Comparison of ENCODE assay signal across 16 cellular contexts in the genomic region with DNA sequence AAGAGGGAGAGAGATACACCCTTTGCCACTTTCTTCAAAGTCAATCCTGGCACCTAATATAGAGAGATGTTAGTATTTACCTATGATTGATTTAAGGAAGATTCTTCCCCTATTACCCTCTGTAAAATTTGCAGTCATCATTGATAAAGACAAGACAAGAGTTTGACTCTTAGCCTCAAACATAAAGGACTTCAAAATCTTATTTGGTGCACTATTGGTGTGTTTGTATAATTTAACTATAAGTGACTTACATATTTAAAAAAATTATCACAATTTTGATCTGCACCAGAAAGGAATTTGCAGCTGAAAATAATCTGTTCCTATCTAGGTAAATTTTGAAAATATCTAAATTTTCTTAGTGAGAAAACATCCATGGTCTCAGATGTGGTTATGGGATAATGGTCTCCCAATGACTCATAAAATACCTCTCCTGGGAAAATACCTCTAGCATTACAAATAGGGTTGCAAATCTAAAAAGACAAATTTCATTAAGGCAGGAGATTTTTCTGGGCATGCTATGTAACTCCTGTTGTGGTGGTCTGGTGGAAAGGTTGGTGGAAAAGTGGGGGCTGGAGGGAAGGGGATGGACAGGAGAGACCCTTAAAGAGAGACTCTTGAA.
A peak's percentile ranks its signal among the peaks of the same experiment; 100 is the strongest.
DNase-seq lines count a peak whose midpoint lies in the region; ATAC-seq and TF ChIP-seq lines count a peak whose summit lies in the region.
"Had no signal": no experiment of that assay in that cellular context is flagged by ENCODE, and none has a peak within 500 bp of the region (broad histone marks: within the 10 kb centered on the region; RNA-seq: fewer than 3 reads in every experiment).

No MANE protein-coding gene starts in this region.

- H2BK15ac ChIP-seq in mesenchymal stem cell (ENCODE audit: low read depth, poor library complexity, severe bottlenecking): no peak overlapping the region

- H4K8ac ChIP-seq in mesenchymal stem cell (ENCODE audit: low read length): no peak overlapping the region

- no peak for ATAC-seq in left lobe of liver
- ATAC-seq in activated naive CD4-positive, alpha-beta T cell treated with anti-CD3 and anti-CD28 coated beads, Interleukin-2, amount 50 U/mL, for 72 hours: no peak
- ATAC-seq: body of pancreas, T-helper 17 cell, upper lobe of right lung had no signal

- no peak overlapping the region for H3K14ac ChIP-seq in mesenchymal stem cell (ENCODE audit: low read length in 2 of 2)

- no peaks in the 10 kb centered on the region for H3K9me3 ChIP-seq in mesenchymal stem cell (ENCODE audit: control insufficient read depth, low read length)
- H3K9me3 ChIP-seq: BE2C, body of pancreas, ovary, upper lobe of right lung had no signal

- H2AFZ ChIP-seq in mesenchymal stem cell (ENCODE audit: low read depth, low read length): no peak overlapping the region

- peaks cover 0 to 24% of the 10 kb centered on the region in 2 experiments for H3K27me3 ChIP-seq in mesenchymal stem cell (ENCODE audit: control insufficient read depth in 1 of 2, insufficient read depth in 1 of 2, low read length in 2 of 2)
- H3K27me3 ChIP-seq: BE2C, body of pancreas, ovary, upper lobe of right lung had no signal

- no peaks in the 10 kb centered on the region for H3K36me3 ChIP-seq in mesenchymal stem cell (ENCODE audit: control insufficient read depth in 1 of 2, insufficient read depth in 2 of 2, low read depth in 1 of 2, low read length in 2 of 2)
- H3K36me3 ChIP-seq: BE2C, ovary, upper lobe of right lung had no signal

- H2BK12ac ChIP-seq in mesenchymal stem cell (ENCODE audit: low read length in 2 of 2): no peak overlapping the region

- H2AK5ac ChIP-seq in mesenchymal stem cell (ENCODE audit: low read length, severe bottlenecking): no peak overlapping the region

- no peak overlapping the region for H3K27ac Mint-ChIP-seq in activated naive CD4-positive, alpha-beta T cell treated with anti-CD3 and anti-CD28 coated beads, Interleukin-2, amount 50 U/mL, for 72 hours
- H3K27ac Mint-ChIP-seq: T-helper 17 cell had no signal

- H3K4me3 ChIP-seq in AG10803 (ENCODE audit: low read length) (no peak overlapping the region), cardiac fibroblast (replicated peaks in 1 of 2; ENCODE audit: low read depth in 2 of 2, low read length in 2 of 2) (no peak overlapping the region), mesenchymal stem cell (ENCODE audit: insufficient read depth in 1 of 2, low read depth in 1 of 2, low read length in 2 of 2) (no peak overlapping the region)
- H3K4me3 ChIP-seq: body of pancreas, ovary, upper lobe of right lung had no signal

- no peaks in the 10 kb centered on the region for H3K36me3 Mint-ChIP-seq in activated naive CD4-positive, alpha-beta T cell treated with anti-CD3 and anti-CD28 coated beads, Interleukin-2, amount 50 U/mL, for 72 hours

- peaks cover 2% of the 10 kb centered on the region for H3K4me1 ChIP-seq in mesenchymal stem cell (ENCODE audit: control insufficient read depth, insufficient read depth, low read depth, low read length)
- H3K4me1 ChIP-seq: BE2C, body of pancreas, upper lobe of right lung had no signal

- H4K91ac ChIP-seq in mesenchymal stem cell (ENCODE audit: low read length): no peak overlapping the region

- no peaks in the 10 kb centered on the region for H3K9me3 Mint-ChIP-seq in activated naive CD4-positive, alpha-beta T cell treated with anti-CD3 and anti-CD28 coated beads, Interleukin-2, amount 50 U/mL, for 72 hours

- DNase-seq in AG10803 (ENCODE audit: low read depth) (peak; percentile 70), NCI-H226 (peak; percentile 64), cardiac fibroblast (ENCODE audit: low read depth in 2 of 2) (peak; percentile 33 to 84), mesenchymal stem cell (peak; percentile 51), left lobe of liver (ENCODE audit: low spot score) (no peak), amygdala (lab: John Stamatoyannopoulos, UW) (no peak)
- no peak for DNase-seq in effector CD8-positive, alpha-beta T cell (lab: John Stamatoyannopoulos, UW)
- no peak for DNase-seq in activated naive CD4-positive, alpha-beta T cell treated with anti-CD3 and anti-CD28 coated beads, Interleukin-2, amount 50 U/mL, for 72 hours (ENCODE audit: low spot score in 2 of 2)
- DNase-seq: activated CD4-positive, alpha-beta T cell treated with anti-CD3 and anti-CD28 coated beads, Interleukin-2, amount 50 U/mL, for 4 hours; BE2C; body of pancreas; H9; NCI-H446; ovary; T-helper 17 cell; upper lobe of right lung had no signal

- no peak overlapping the region for H3K23ac ChIP-seq in mesenchymal stem cell (ENCODE audit: low read length in 2 of 2)

- H3K4me2 ChIP-seq in mesenchymal stem cell (ENCODE audit: low read length, poor library complexity, severe bottlenecking): no peak overlapping the region

- no peak overlapping the region for H3K4ac ChIP-seq in mesenchymal stem cell (ENCODE audit: low read depth in 1 of 2, low read length in 2 of 2)

- no peak overlapping the region for H3K9ac ChIP-seq in mesenchymal stem cell (ENCODE audit: low read length)

- H3K27ac ChIP-seq in mesenchymal stem cell (ENCODE audit: low read length, poor library complexity, severe bottlenecking): peak overlapping the region; percentile 61
- H3K27ac ChIP-seq: body of pancreas, ovary, upper lobe of right lung had no signal

- no peak overlapping the region for H2BK120ac ChIP-seq in mesenchymal stem cell (ENCODE audit: low read depth, low read length)

- peak overlapping the region; percentile 66 for H2BK5ac ChIP-seq in mesenchymal stem cell (ENCODE audit: low read depth, low read length, poor library complexity, severe bottlenecking)

- no peak overlapping the region for H3K18ac ChIP-seq in mesenchymal stem cell (ENCODE audit: low read depth in 1 of 2, low read length in 2 of 2)

- no peak for TF ChIP-seq CTCF in AG10803 (conservative IDR thresholded peaks at IDR 0.05; ENCODE audit: low read length)
- no peak for TF ChIP-seq CTCF in cardiac fibroblast (IDR thresholded peaks at IDR 0.05; ENCODE audit: low read depth, low read length)

- H3K79me1 ChIP-seq in mesenchymal stem cell (replicated peaks; ENCODE audit: low read length, poor library complexity, severe bottlenecking): no peaks in the 10 kb centered on the region

Comparison
In these comparisons a context has a peak if more than half of its experiments do, and no peak if none do; other contexts are left out.
1. DNase-seq: peak in AG10803 (single experiment), NCI-H226 (single experiment), cardiac fibroblast (2 of 2) and mesenchymal stem cell (single experiment); none in left lobe of liver (single experiment), effector CD8-positive, alpha-beta T cell (single experiment), activated naive CD4-positive, alpha-beta T cell treated with anti-CD3 and anti-CD28 coated beads, Interleukin-2, amount 50 U/mL, for 72 hours (0 of 2) and amygdala (0 of 56).